ENCODE assay signal across 12 cellular contexts in genomic region chr4:184459413-184459812, GRCh38. TPM values are rescaled to one million over a fixed set of nuclear protein-coding genes. Genes with fewer than 3 reads are reported as not detected.
DNase-seq lines count a peak whose midpoint lies in the region; ATAC-seq, FAIRE-seq and TF ChIP-seq lines count a peak whose summit lies in the region.
"Had no signal": no experiment of that assay in that cellular context is flagged by ENCODE, and none has a peak within 500 bp of the region (broad histone marks: within the 10 kb centered on the region; RNA-seq: fewer than 3 reads in every experiment).

No MANE protein-coding gene starts in this region.

- H4K20me1 ChIP-seq in PC-3 (ENCODE audit: low read length) (no peaks in the 10 kb centered on the region), mammary epithelial cell (ENCODE audit: insufficient read depth, low read length) (no peaks in the 10 kb centered on the region)

- BruUV-seq in PC-3 (replicated peaks; lab: Mats Ljungman, UMichigan) (no TSS peak), mammary epithelial cell (replicated peaks; lab: Mats Ljungman, UMichigan) (no TSS peak)

- 100% methylated on average over 3 of the region's 3 CpGs for WGBS in mammary epithelial cell (ENCODE audit: low coverage, missing lambda C conversion rate)

- peak; percentile 76 for FAIRE-seq in GM12891 (lab: Jason Lieb, UNC)
- FAIRE-seq: GM18507 had no signal

- H3K4me1 ChIP-seq in PC-3 (ENCODE audit: insufficient read depth, low read length) (0 out of 2 replicates have a peak, but pooled peaks cover 3% of the 10 kb centered on the region), mammary epithelial cell (ENCODE audit: insufficient read depth, low read length) (peaks cover 9% of the 10 kb centered on the region)

- H3K4me2 ChIP-seq in PC-3 (ENCODE audit: low read length) (no peak overlapping the region), mammary epithelial cell (ENCODE audit: insufficient read depth, low read depth, low read length) (no peak overlapping the region)

- H3K9ac ChIP-seq in PC-3 (ENCODE audit: low read length), result no peak overlapping the region
- no peak overlapping the region for H3K9ac ChIP-seq in mammary epithelial cell (ENCODE audit: insufficient read depth, low read length)

- H2AFZ ChIP-seq in PC-3 (ENCODE audit: low read length), result no peak overlapping the region
- no peak overlapping the region for H2AFZ ChIP-seq in mammary epithelial cell (ENCODE audit: low read depth, low read length)

- H3K27ac ChIP-seq in PC-3 (ENCODE audit: low read length) (no peak overlapping the region), mammary epithelial cell (ENCODE audit: insufficient read depth, low read depth, low read length) (no peak overlapping the region), RWPE1 (no peak overlapping the region)
- H3K27ac ChIP-seq: esophagus squamous epithelium, testis had no signal

- H3K9me3 ChIP-seq in PC-3 (ENCODE audit: low read length), result no peaks in the 10 kb centered on the region
- no peaks in the 10 kb centered on the region for H3K9me3 ChIP-seq in mammary epithelial cell (replicated peaks; ENCODE audit: insufficient read depth, low read length)
- H3K9me3 ChIP-seq: esophagus squamous epithelium, testis had no signal

- H3K36me3 ChIP-seq in PC-3 (ENCODE audit: low read depth, low read length) (no peaks in the 10 kb centered on the region), mammary epithelial cell (ENCODE audit: insufficient read depth, low read length) (no peaks in the 10 kb centered on the region)

- POLR2A ChIA-PET in PC-3 (lab: Charles Lee; ENCODE audit: unreplicated experiment), result no interaction called here
- POLR2A ChIA-PET in RWPE1 (lab: Yijun Ruan, JAX; ENCODE audit: low non-redundant PET), result no interaction called here

- intact Hi-C loops in PC-3 (cut with micrococcal nuclease) (no loop called here), mammary epithelial cell (cut with micrococcal nuclease) (no loop called here)

- H3K79me2 ChIP-seq in PC-3 (ENCODE audit: low read length), result peaks cover 35% of the 10 kb centered on the region
- peaks cover 90% of the 10 kb centered on the region for H3K79me2 ChIP-seq in mammary epithelial cell (ENCODE audit: insufficient read depth, low read length)

- DNase-seq in GM12891 (ENCODE audit: insufficient read length, low spot score), result no peak
- peak; percentile 10 for DNase-seq in PC-3
- peak; percentile 57 for DNase-seq in mammary epithelial cell
- peak; percentile 43 for DNase-seq in renal cortical epithelial cell (ENCODE audit: low read depth)
- DNase-seq in NCI-H524 (lab: John Stamatoyannopoulos, UW), result no peak
- DNase-seq in RWPE1 (ENCODE audit: low spot score), result no peak
- DNase-seq: anterior cingulate cortex, DMS53, esophagus squamous epithelium, testis had no signal

- TF ChIP-seq CTCF in PC-3 (conservative IDR thresholded peaks at IDR 0.05; ENCODE audit: low read depth, low read length) (no peak), mammary epithelial cell (conservative IDR thresholded peaks at IDR 0.05 in 1 of 2, IDR thresholded peaks at IDR 0.05 in 1 of 2; ENCODE audit: extremely low read depth in 1 of 2, insufficient read depth in 1 of 2, low read depth in 1 of 2, low read length in 2 of 2) (no peak), RWPE1 (conservative IDR thresholded peaks at IDR 0.05; ENCODE audit: low read depth) (no peak)

- H3F3A ChIP-seq in PC-3 (ENCODE audit: low read length, unreplicated experiment), result no peaks in the 10 kb centered on the region

- CTCF ChIA-PET in PC-3 (lab: Charles Lee) (no interaction called here), mammary epithelial cell (lab: Charles Lee; ENCODE audit: low non-redundant PET) (no interaction called here), RWPE1 (lab: Yijun Ruan, JAX) (interaction anchor here (0.7 kb wide), 2 partner anchors 13 to 37 kb away, joined by 3 read pairs; no protein-coding TSS in a partner anchor)

- H3K9me2 ChIP-seq in PC-3 (replicated peaks; ENCODE audit: low read length), result no peaks in the 10 kb centered on the region

- no peak for TF ChIP-seq POLR2A in GM12891 (IDR thresholded peaks at IDR 0.05; ENCODE audit: low read depth, low read length)

- no peak for ATAC-seq in PC-3
- ATAC-seq in HG03354 (IDR thresholded peaks at IDR 0.05; ENCODE audit: poor library complexity, severe bottlenecking, unreplicated experiment), result no peak

- in situ Hi-C loops in mammary epithelial cell (cut with MboI; ENCODE audit: low sequenced_read_pairs in 2 of 2), result no loop called here

- H3K27me3 ChIP-seq in PC-3 (ENCODE audit: low read length) (no peaks in the 10 kb centered on the region), mammary epithelial cell (ENCODE audit: insufficient read depth, low read length) (no peaks in the 10 kb centered on the region)
- H3K27me3 ChIP-seq: esophagus squamous epithelium, testis had no signal

- dilution Hi-C loops in mammary epithelial cell (cut with HindIII; ENCODE audit: low sequenced_read_pairs), result loop anchor here (5.0 kb wide), 1 partner anchor 68 kb away; no protein-coding TSS in a partner anchor

- H3K4me3 ChIP-seq in PC-3 (ENCODE audit: low read length) (no peak overlapping the region), mammary epithelial cell (replicated peaks in 1 of 3; ENCODE audit: insufficient read depth in 1 of 3, low read depth in 2 of 3, low read length in 3 of 3) (no peak overlapping the region)
- H3K4me3 ChIP-seq: esophagus squamous epithelium, testis had no signal

TF ChIP-seq in GM12891, 5 proteins besides CTCF, POLR2A, EP300 and RAD21:
- TF ChIP-seq POU2F2 (IDR thresholded peaks at IDR 0.05; ENCODE audit: low read depth, low read length), result no peak
- no peak for TF ChIP-seq PAX5 (IDR thresholded peaks at IDR 0.05; ENCODE audit: insufficient read depth, low read length, severe bottlenecking)
- TF ChIP-seq SPI1 (IDR thresholded peaks at IDR 0.05; ENCODE audit: low read depth, low read length), result no peak
- TF ChIP-seq TAF1 (IDR thresholded peaks at IDR 0.05; ENCODE audit: low read depth, low read length), result no peak
- no peak for TF ChIP-seq POLR2AphosphoS5 (IDR thresholded peaks at IDR 0.05; ENCODE audit: low read depth, low read length)

RNA-seq across cellular contexts. Expression of gene IRF2, which starts 14.9 kb away (rescaled TPM):
- polyA plus RNA-seq in GM12891 (2012; ENCODE audit: low read depth, missing spikeins), result 53.8 TPM
- total RNA-seq in PC-3 (2014; rRNA removed) (7.7 TPM in 2 replicates), mammary epithelial cell (10 to 100 TPM; 22.0 to 23.3 TPM), renal cortical epithelial cell (21.2 and 33.3 TPM in 2 replicates)
- polyA plus RNA-seq in mammary epithelial cell, result 24.1 TPM
- 31.3 TPM for polyA minus RNA-seq in mammary epithelial cell

Comparison
In these comparisons a context has a peak if more than half of its experiments do, and no peak if none do; other contexts are left out.
1. DNase-seq: peak in PC-3 (single experiment), mammary epithelial cell (single experiment) and renal cortical epithelial cell (single experiment); none in GM12891 (single experiment), NCI-H524 (0 of 2) and RWPE1 (single experiment).